Comparison of ENCODE assay signal across 9 cellular contexts in genomic region chr17:81049973-81050551, GRCh38. TPM values are rescaled to one million over a fixed set of nuclear protein-coding genes. Genes with fewer than 3 reads are reported as not detected.
DNase-seq lines count a peak whose midpoint lies in the region; ATAC-seq, FAIRE-seq and TF ChIP-seq lines count a peak whose summit lies in the region.
"Had no signal": no experiment of that assay in that cellular context is flagged by ENCODE, and none has a peak within 500 bp of the region (broad histone marks: within the 10 kb centered on the region; RNA-seq: fewer than 3 reads in every experiment).

No MANE protein-coding gene starts in this region.

- no peak for TF ChIP-seq CTCF in MM.1S (IDR thresholded peaks at IDR 0.05; ENCODE audit: low read length)
- no peak for TF ChIP-seq CTCF in MCF 10A (IDR thresholded peaks at IDR 0.05; ENCODE audit: unreplicated experiment)
- TF ChIP-seq CTCF in HepG2 (CRISPR knock-in tag; IDR thresholded peaks at IDR 0.05) = no peak
- no peak for TF ChIP-seq CTCF in upper lobe of right lung (IDR thresholded peaks at IDR 0.05)

- H3K27me3 ChIP-seq in MM.1S (replicated peaks; ENCODE audit: insufficient read depth, low read length) = peaks cover 95% of the 10 kb centered on the region
- no peaks in the 10 kb centered on the region for H3K27me3 ChIP-seq in HepG2 (ENCODE audit: control insufficient read depth in 1 of 2, insufficient read depth in 2 of 2, low read length in 2 of 2)
- no peaks in the 10 kb centered on the region for H3K27me3 ChIP-seq in upper lobe of right lung

- peak overlapping the region; percentile 98 for H3K27ac Mint-ChIP-seq in MCF 10A (ENCODE audit: low read depth, unreplicated experiment)
- no peak overlapping the region for H3K27ac Mint-ChIP-seq in activated naive CD4-positive, alpha-beta T cell treated with anti-CD3 and anti-CD28 coated beads for 36 hours
- H3K27ac Mint-ChIP-seq: activated naive CD4-positive, alpha-beta T cell treated with anti-CD3 and anti-CD28 coated beads, Interleukin-2, amount 50 U/mL, for 24 hours had no signal

- H3K27ac ChIP-seq in MM.1S (ENCODE audit: low read length) = no peak overlapping the region
- H3K27ac ChIP-seq in HepG2 (ENCODE audit: extremely low read length, insufficient read depth, low read length) = no peak overlapping the region
- H3K27ac ChIP-seq in upper lobe of right lung = peak overlapping the region; percentile 82

- WGBS in HepG2 (ENCODE audit: low lambda C conversion rate) = 98% methylated on average over 8 of the region's 26 CpGs

- TF ChIP-seq POLR2A in HepG2 (IDR thresholded peaks at IDR 0.05; ENCODE audit: insufficient read depth in 1 of 2, low read depth in 2 of 2, low read length in 2 of 2) = no peak

- no peaks in the 10 kb centered on the region for H4K20me1 ChIP-seq in MM.1S (ENCODE audit: insufficient read depth, low read length)
- peaks cover 15% of the 10 kb centered on the region; the same call in 1 of the 2 replicates for H4K20me1 ChIP-seq in HepG2 (ENCODE audit: insufficient read depth, low read length)

- CTCF ChIA-PET in MCF 10A (lab: Yijun Ruan, JAX) (interaction anchor here (0.7 to 3.0 kb wide), 3 partner anchors 14 to 48 kb away, joined by 3 to 11 read pairs (median 3); no protein-coding TSS in a partner anchor), HepG2 (lab: Yijun Ruan, JAX; ENCODE audit: low intra/inter-chr PET ratio, low total read pairs) (no interaction called here)
- CTCF ChIA-PET in activated naive CD4-positive, alpha-beta T cell treated with anti-CD3 and anti-CD28 coated beads for 36 hours (lab: Charles Lee) = no interaction called here

- H3K9ac ChIP-seq in MM.1S (ENCODE audit: low read length) (peak overlapping the region; percentile 41; the same call in 1 of the 2 replicates), HepG2 (ENCODE audit: insufficient read depth, low read depth, low read length) (no peak overlapping the region)

- POLR2A ChIA-PET in MCF 10A (lab: Yijun Ruan, JAX) = interaction anchor here (0.7 to 3.5 kb wide), 4 partner anchors 12 to 635 kb away, joined by 3 to 60 read pairs (median 16); partner anchors contain the start of genes BAIAP2 and ENDOV
- POLR2A ChIA-PET in HepG2 (lab: Yijun Ruan, JAX) = no interaction called here

- no peak for FAIRE-seq in HepG2 (lab: Jason Lieb, UNC)

- H3K9me3 ChIP-seq in MM.1S (replicated peaks; ENCODE audit: insufficient read depth, low read length) (no peaks in the 10 kb centered on the region), HepG2 (ENCODE audit: low read length) (no peaks in the 10 kb centered on the region), upper lobe of right lung (no peaks in the 10 kb centered on the region)

- in situ Hi-C loops in HepG2 (cut with HindIII; ENCODE audit: extremely low pct_ligation_motif_present, low pct_unique_long_range_greater_than_20kb) = no loop called here

- H2AFZ ChIP-seq in MM.1S (ENCODE audit: low read length) (no peak overlapping the region), HepG2 (ENCODE audit: low read length) (no peak overlapping the region)

- TF ChIP-seq EP300 in HepG2 (IDR thresholded peaks at IDR 0.05; ENCODE audit: low read depth in 2 of 2, low read length in 2 of 2) = no peak
- no peak for TF ChIP-seq EP300 in HepG2 (CRISPR knock-in tag; IDR thresholded peaks at IDR 0.05; ENCODE audit: borderline replicate concordance)

- H3K36me3 Mint-ChIP-seq in MCF 10A (ENCODE audit: insufficient read depth, unreplicated experiment) = peaks cover 12% of the 10 kb centered on the region
- H3K36me3 Mint-ChIP-seq in activated naive CD4-positive, alpha-beta T cell treated with anti-CD3 and anti-CD28 coated beads for 36 hours (ENCODE audit: low read depth) = no peaks in the 10 kb centered on the region
- H3K36me3 Mint-ChIP-seq: activated naive CD4-positive, alpha-beta T cell treated with anti-CD3 and anti-CD28 coated beads, Interleukin-2, amount 50 U/mL, for 24 hours had no signal

- BruUV-seq in MCF 10A (replicated peaks; lab: Mats Ljungman, UMichigan) (no TSS peak), HepG2 (replicated peaks; lab: Mats Ljungman, UMichigan) (no TSS peak)

- no peak for TF ChIP-seq RAD21 in HepG2 (CRISPR knock-in tag; IDR thresholded peaks at IDR 0.05)

- intact Hi-C loops in MCF 10A (cut with micrococcal nuclease) (loop anchor here (2.0 kb wide), 1 partner anchor 13 kb away; no protein-coding TSS in a partner anchor), HepG2 (cut with micrococcal nuclease; ENCODE audit: unreplicated experiment) (loop anchor here (5.0 kb wide), 1 partner anchor 32 kb away; no protein-coding TSS in a partner anchor), upper lobe of right lung (cut with DNase I) (no loop called here)
- intact Hi-C loops in activated naive CD4-positive, alpha-beta T cell treated with anti-CD3 and anti-CD28 coated beads for 36 hours (cut with micrococcal nuclease) = no loop called here

- ATAC-seq in HepG2 (no peak), upper lobe of right lung (peak; percentile 86), HG03442 (IDR thresholded peaks at IDR 0.05; ENCODE audit: unreplicated experiment) (no peak)

- H3K4me3 Mint-ChIP-seq in MCF 10A (ENCODE audit: unreplicated experiment) = peak overlapping the region; percentile 68
- no peak overlapping the region for H3K4me3 Mint-ChIP-seq in activated naive CD4-positive, alpha-beta T cell treated with anti-CD3 and anti-CD28 coated beads for 36 hours

- H3K4me1 Mint-ChIP-seq in MCF 10A (ENCODE audit: insufficient read depth, unreplicated experiment) = peaks cover 34% of the 10 kb centered on the region
- peaks cover 7% of the 10 kb centered on the region for H3K4me1 Mint-ChIP-seq in activated naive CD4-positive, alpha-beta T cell treated with anti-CD3 and anti-CD28 coated beads for 36 hours (ENCODE audit: low read depth)

- H3K4me1 ChIP-seq in MM.1S (ENCODE audit: low read length) (peaks cover 10% of the 10 kb centered on the region), HepG2 (ENCODE audit: insufficient read depth, low read length) (peaks cover 43% of the 10 kb centered on the region), upper lobe of right lung (peaks cover 75% of the 10 kb centered on the region)

- no peaks in the 10 kb centered on the region for H3K27me3 Mint-ChIP-seq in MCF 10A (ENCODE audit: insufficient read depth, unreplicated experiment)
- no peaks in the 10 kb centered on the region for H3K27me3 Mint-ChIP-seq in activated naive CD4-positive, alpha-beta T cell treated with anti-CD3 and anti-CD28 coated beads for 36 hours (ENCODE audit: low read depth)
- H3K27me3 Mint-ChIP-seq: activated naive CD4-positive, alpha-beta T cell treated with anti-CD3 and anti-CD28 coated beads, Interleukin-2, amount 50 U/mL, for 24 hours had no signal

- H3K9me3 Mint-ChIP-seq in MCF 10A (ENCODE audit: unreplicated experiment) = no peaks in the 10 kb centered on the region
- no peaks in the 10 kb centered on the region for H3K9me3 Mint-ChIP-seq in activated naive CD4-positive, alpha-beta T cell treated with anti-CD3 and anti-CD28 coated beads for 36 hours
- H3K9me3 Mint-ChIP-seq: activated naive CD4-positive, alpha-beta T cell treated with anti-CD3 and anti-CD28 coated beads, Interleukin-2, amount 50 U/mL, for 24 hours had no signal

- H3K4me2 ChIP-seq in MM.1S (ENCODE audit: low read depth, low read length) (peak overlapping the region; percentile 61), HepG2 (ENCODE audit: low read depth, low read length) (no peak overlapping the region)

- no peak for DNase-seq in MM.1S
- peak; percentile 93 for DNase-seq in MCF 10A (ENCODE audit: unreplicated experiment)
- no peak for DNase-seq in HepG2 (ENCODE audit: low spot score)
- peak; percentile 87 for DNase-seq in upper lobe of right lung
- no peak for DNase-seq in HCEC 1CT
- DNase-seq in activated naive CD4-positive, alpha-beta T cell treated with anti-CD3 and anti-CD28 coated beads for 36 hours = no peak
- DNase-seq: SHP77 had no signal

- H3K36me3 ChIP-seq in MM.1S (replicated peaks; ENCODE audit: insufficient read depth, low read length) (no peaks in the 10 kb centered on the region), HepG2 (replicated peaks in 1 of 2; ENCODE audit: control insufficient read depth in 1 of 2, insufficient read depth in 2 of 2, low read length in 2 of 2) (peaks cover 11 to 13% of the 10 kb centered on the region in 2 experiments; a peak in 4 of 5 replicates), upper lobe of right lung (no peaks in the 10 kb centered on the region)

- no peaks in the 10 kb centered on the region for H3K79me2 ChIP-seq in MM.1S (ENCODE audit: low read length)
- peaks cover 48% of the 10 kb centered on the region for H3K79me2 ChIP-seq in HepG2 (ENCODE audit: insufficient read depth, low read length)

- no peaks in the 10 kb centered on the region for H3F3A ChIP-seq in MM.1S (ENCODE audit: insufficient read depth, low read length)

- H3K9me2 ChIP-seq in MM.1S (replicated peaks; ENCODE audit: insufficient read depth, low read length) = no peaks in the 10 kb centered on the region

- peak overlapping the region; percentile 36 for H3K4me3 ChIP-seq in MM.1S (ENCODE audit: low read length)
- no peak overlapping the region for H3K4me3 ChIP-seq in HepG2 (replicated peaks in 1 of 3; ENCODE audit: insufficient read depth in 1 of 3, low read depth in 2 of 3, low read length in 3 of 3)
- peak overlapping the region; percentile 29 for H3K4me3 ChIP-seq in upper lobe of right lung

RNA-seq across cellular contexts. Expression of gene BAIAP2, which starts 15.1 kb away (rescaled TPM):
- total RNA-seq in MCF 10A (2022) = 46.4 and 67.0 TPM in 2 replicates
- total RNA-seq in HepG2 (2016; rRNA removed; fragmentation: Illumina TruSeq; extraction: Trizol) = 16.3 and 22.5 TPM in 2 replicates
- 8.5 and 9.9 TPM in 2 replicates for total RNA-seq in HepG2 (2016; cell fraction: cytosol; rRNA removed; fragmentation: Illumina TruSeq; extraction: Trizol; ENCODE audit: low read depth)
- 15.1 and 19.9 TPM in 2 replicates for total RNA-seq in HepG2 (2016; cell fraction: insoluble cytoplasmic fraction; rRNA removed; fragmentation: Illumina TruSeq; extraction: Trizol)
- 11.6 and 11.8 TPM in 2 replicates for total RNA-seq in HepG2 (2016; cell fraction: membrane; rRNA removed; fragmentation: Illumina TruSeq; extraction: Trizol)
- total RNA-seq in HepG2 (2016; cell fraction: nucleus; rRNA removed; fragmentation: Illumina TruSeq; extraction: Trizol) = 15.9 and 21.1 TPM in 2 replicates
- polyA plus RNA-seq in HepG2 (2011; rRNA removed) = 24.0 and 29.8 TPM in 2 replicates
- polyA plus RNA-seq in HepG2 (2011; cell fraction: cytosol; rRNA removed) = 14.8 and 22.5 TPM in 2 replicates
- polyA plus RNA-seq in HepG2 (2011; cell fraction: nucleus; rRNA removed) = 101 and 122 TPM in 2 replicates
- 34.4 and 34.9 TPM in 2 replicates for polyA plus RNA-seq in HepG2 (2012)
- polyA plus RNA-seq in HepG2 (2016; cell fraction: cytosol; fragmentation: Illumina TruSeq; extraction: Trizol; ENCODE audit: low read depth) = 3.9 and 4.4 TPM in 2 replicates
- polyA plus RNA-seq in HepG2 (2016; cell fraction: insoluble cytoplasmic fraction; fragmentation: Illumina TruSeq; extraction: Trizol; ENCODE audit: low read depth) = 14.7 and 22.4 TPM in 2 replicates
- polyA plus RNA-seq in HepG2 (2016; cell fraction: membrane; fragmentation: Illumina TruSeq; extraction: Trizol; ENCODE audit: low read depth) = 6.8 and 8.2 TPM in 2 replicates
- 38.9 and 40.0 TPM in 2 replicates for polyA plus RNA-seq in HepG2 (2016; cell fraction: nucleus; fragmentation: Illumina TruSeq; extraction: Trizol; ENCODE audit: insufficient read depth, low read depth)
- polyA minus RNA-seq in HepG2 (2011; rRNA and poly(A)+ RNA removed; ENCODE audit: low replicate concordance) = 6.9 and 34.6 TPM in 2 replicates
- 19.5 and 20.5 TPM in 2 replicates for polyA minus RNA-seq in HepG2 (2011; cell fraction: cytosol; rRNA and poly(A)+ RNA removed)
- polyA minus RNA-seq in HepG2 (2011; cell fraction: nucleus; rRNA and poly(A)+ RNA removed) = 51.2 and 56.7 TPM in 2 replicates
- 139 TPM for total RNA-seq in upper lobe of right lung
- total RNA-seq in activated naive CD4-positive, alpha-beta T cell treated with anti-CD3 and anti-CD28 coated beads for 36 hours = 1 to 10 TPM; 3.9 to 4.2 TPM

RNA-seq across cellular contexts. Expression of gene CHMP6, which starts 58.4 kb away (rescaled TPM):
- total RNA-seq in MCF 10A (2022) (19.5 and 22.6 TPM in 2 replicates), HepG2 (2016; rRNA removed; fragmentation: Illumina TruSeq; extraction: Trizol) (24.2 and 24.6 TPM in 2 replicates), upper lobe of right lung (29.9 TPM)
- 5.9 and 6.6 TPM in 2 replicates for total RNA-seq in HepG2 (2016; cell fraction: cytosol; rRNA removed; fragmentation: Illumina TruSeq; extraction: Trizol; ENCODE audit: low read depth)
- total RNA-seq in HepG2 (2016; cell fraction: insoluble cytoplasmic fraction; rRNA removed; fragmentation: Illumina TruSeq; extraction: Trizol) = 24.5 and 25.5 TPM in 2 replicates
- 14.7 and 15.5 TPM in 2 replicates for total RNA-seq in HepG2 (2016; cell fraction: membrane; rRNA removed; fragmentation: Illumina TruSeq; extraction: Trizol)
- total RNA-seq in HepG2 (2016; cell fraction: nucleus; rRNA removed; fragmentation: Illumina TruSeq; extraction: Trizol) = 12.8 and 13.9 TPM in 2 replicates
- 11.1 and 17.7 TPM in 2 replicates for polyA plus RNA-seq in HepG2 (2011; rRNA removed)
- 14.2 and 21.6 TPM in 2 replicates for polyA plus RNA-seq in HepG2 (2011; cell fraction: cytosol; rRNA removed)
- polyA plus RNA-seq in HepG2 (2011; cell fraction: nucleus; rRNA removed) = 31.7 and 32.3 TPM in 2 replicates
- 10.1 and 14.6 TPM in 2 replicates for polyA plus RNA-seq in HepG2 (2012)
- polyA plus RNA-seq in HepG2 (2016; cell fraction: cytosol; fragmentation: Illumina TruSeq; extraction: Trizol; ENCODE audit: low read depth) = 8.4 and 9.7 TPM in 2 replicates
- polyA plus RNA-seq in HepG2 (2016; cell fraction: insoluble cytoplasmic fraction; fragmentation: Illumina TruSeq; extraction: Trizol; ENCODE audit: low read depth) = 42.4 and 45.1 TPM in 2 replicates
- 14.8 and 17.6 TPM in 2 replicates for polyA plus RNA-seq in HepG2 (2016; cell fraction: membrane; fragmentation: Illumina TruSeq; extraction: Trizol; ENCODE audit: low read depth)
- polyA plus RNA-seq in HepG2 (2016; cell fraction: nucleus; fragmentation: Illumina TruSeq; extraction: Trizol; ENCODE audit: insufficient read depth, low read depth) = 34.7 and 37.8 TPM in 2 replicates
- 6.7 and 18.8 TPM in 2 replicates for polyA minus RNA-seq in HepG2 (2011; rRNA and poly(A)+ RNA removed; ENCODE audit: low replicate concordance)
- polyA minus RNA-seq in HepG2 (2011; cell fraction: cytosol; rRNA and poly(A)+ RNA removed) = 8.2 and 11.1 TPM in 2 replicates
- 20.0 and 22.4 TPM in 2 replicates for polyA minus RNA-seq in HepG2 (2011; cell fraction: nucleus; rRNA and poly(A)+ RNA removed)
- 10 to 100 TPM; 10.1 to 10.6 TPM for total RNA-seq in activated naive CD4-positive, alpha-beta T cell treated with anti-CD3 and anti-CD28 coated beads for 36 hours

Comparison
In these comparisons a context has a peak if more than half of its experiments do, and no peak if none do; other contexts are left out.
1. DNase-seq: peak in MCF 10A (single experiment) and upper lobe of right lung (single experiment); none in MM.1S (single experiment), HepG2 (single experiment), HCEC 1CT (single experiment) and activated naive CD4-positive, alpha-beta T cell treated with anti-CD3 and anti-CD28 coated beads for 36 hours (single experiment).
2. H3K4me3 ChIP-seq: peak in MM.1S (single experiment) and upper lobe of right lung (single experiment); none in HepG2 (0 of 3).
3. intact Hi-C loops: an anchor here in MCF 10A (2.0 kb wide) and HepG2 (5.0 kb wide); none called in upper lobe of right lung and activated naive CD4-positive, alpha-beta T cell treated with anti-CD3 and anti-CD28 coated beads for 36 hours.